ENCODE assay signal across 17 cellular contexts in genomic region chr2:203551653-203552250, GRCh38. TPM values are rescaled to one million over a fixed set of nuclear protein-coding genes. Genes with fewer than 3 reads are reported as not detected.
DNase-seq lines count a peak whose midpoint lies in the region; ATAC-seq, FAIRE-seq and TF ChIP-seq lines count a peak whose summit lies in the region.
"Had no signal": no experiment of that assay in that cellular context is flagged by ENCODE, and none has a peak within 500 bp of the region (broad histone marks: within the 10 kb centered on the region; RNA-seq: fewer than 3 reads in every experiment).

No MANE protein-coding gene starts in this region.

- WGBS in thyroid gland, 2 donors: 80 to 83% methylated on average over 4 of the region's 4 CpGs

- no peak overlapping the region for H3K27ac Mint-ChIP-seq in astrocyte (ENCODE audit: unreplicated experiment)
- no peak overlapping the region for H3K27ac Mint-ChIP-seq in stimulated activated naive CD8-positive, alpha-beta T cell treated with anti-CD3 and anti-CD28 coated beads, Interleukin-15, amount 100 ng/mL, for 72 hours
- H3K27ac Mint-ChIP-seq: activated CD4-positive, alpha-beta T cell treated with anti-CD3 and anti-CD28 coated beads, Interleukin-2, amount 10 ng/mL, durations not matched to agents 24 days and 14 days; naive thymus-derived CD4-positive, alpha-beta T cell; T-helper 17 cell had no signal

- no peak overlapping the region for H3K4me3 ChIP-seq in astrocyte (ENCODE audit: insufficient read depth, low read depth, low read length)
- no peak overlapping the region for H3K4me3 ChIP-seq in thyroid gland (replicated peaks in 1 of 3)
- H3K4me3 ChIP-seq: skin epidermis, suprapubic skin had no signal

- H3K4me3 Mint-ChIP-seq in astrocyte (ENCODE audit: unreplicated experiment): no peak overlapping the region
- no peak overlapping the region for H3K4me3 Mint-ChIP-seq in stimulated activated naive CD8-positive, alpha-beta T cell treated with anti-CD3 and anti-CD28 coated beads, Interleukin-15, amount 100 ng/mL, for 72 hours
- H3K4me3 Mint-ChIP-seq: activated CD4-positive, alpha-beta T cell treated with anti-CD3 and anti-CD28 coated beads, Interleukin-2, amount 10 ng/mL, durations not matched to agents 24 days and 14 days; naive thymus-derived CD4-positive, alpha-beta T cell; T-helper 17 cell had no signal

- no peak for FAIRE-seq in astrocyte (lab: Jason Lieb, UNC)

- no peak overlapping the region for H3K4me2 ChIP-seq in astrocyte (ENCODE audit: low read length)

- peak; percentile 16 for DNase-seq in SIG-M5 treated with dmso at 0.1 percent for 504 hours (lab: John Stamatoyannopoulos, UW; ENCODE audit: unreplicated experiment)
- no peak for DNase-seq in SIG-M5 (lab: John Stamatoyannopoulos, UW)
- DNase-seq in astrocyte (ENCODE audit: low read depth): peak; percentile 42
- DNase-seq in left lobe of liver (ENCODE audit: low spot score): peak; percentile 74
- peak; percentile 28 to 31 for DNase-seq in thyroid gland
- no peak for DNase-seq in stimulated activated naive CD8-positive, alpha-beta T cell treated with anti-CD3 and anti-CD28 coated beads, Interleukin-15, amount 100 ng/mL, for 72 hours
- DNase-seq in DMS 273 treated with DMSO at 0.1 percent for 48 hours (lab: John Stamatoyannopoulos, UW): no peak
- DNase-seq in OCI-M2 (lab: John Stamatoyannopoulos, UW; ENCODE audit: unreplicated experiment): no peak
- DNase-seq: activated CD4-positive, alpha-beta T cell treated with anti-CD3 and anti-CD28 coated beads, Interleukin-2, amount 10 ng/mL, durations not matched to agents 24 days and 14 days; amniotic stem cell; COR-L47; foreskin keratinocyte; naive thymus-derived CD4-positive, alpha-beta T cell; NCI-H446; T-helper 17 cell had no signal

- peaks cover 24% of the 10 kb centered on the region for H3K4me1 Mint-ChIP-seq in astrocyte (ENCODE audit: low read depth, unreplicated experiment)
- peaks cover 22% of the 10 kb centered on the region for H3K4me1 Mint-ChIP-seq in stimulated activated naive CD8-positive, alpha-beta T cell treated with anti-CD3 and anti-CD28 coated beads, Interleukin-15, amount 100 ng/mL, for 72 hours

- TF ChIP-seq CTCF in astrocyte (IDR thresholded peaks at IDR 0.05; ENCODE audit: insufficient read depth, low read depth, low read length) (no peak), thyroid gland (IDR thresholded peaks at IDR 0.05) (no peak)

- H3K27ac ChIP-seq in astrocyte (ENCODE audit: low read depth, low read length) (no peak overlapping the region), thyroid gland (no peak overlapping the region)
- H3K27ac ChIP-seq: foreskin keratinocyte, skin epidermis, suprapubic skin had no signal

- no peaks in the 10 kb centered on the region for H3K9me3 Mint-ChIP-seq in astrocyte (ENCODE audit: unreplicated experiment)
- no peaks in the 10 kb centered on the region for H3K9me3 Mint-ChIP-seq in stimulated activated naive CD8-positive, alpha-beta T cell treated with anti-CD3 and anti-CD28 coated beads, Interleukin-15, amount 100 ng/mL, for 72 hours
- H3K9me3 Mint-ChIP-seq: activated CD4-positive, alpha-beta T cell treated with anti-CD3 and anti-CD28 coated beads, Interleukin-2, amount 10 ng/mL, durations not matched to agents 24 days and 14 days; naive thymus-derived CD4-positive, alpha-beta T cell had no signal

- H3K36me3 ChIP-seq in astrocyte (ENCODE audit: insufficient read depth, low read length): no peaks in the 10 kb centered on the region
- H3K36me3 ChIP-seq in thyroid gland: no peaks in the 10 kb centered on the region
- H3K36me3 ChIP-seq: suprapubic skin had no signal

- H3K9ac ChIP-seq in astrocyte (ENCODE audit: low read length): no peak overlapping the region

- H2AFZ ChIP-seq in astrocyte (ENCODE audit: low read depth, low read length): no peak overlapping the region

- ATAC-seq in left lobe of liver: peak; percentile 92
- ATAC-seq in stimulated activated naive CD8-positive, alpha-beta T cell treated with anti-CD3 and anti-CD28 coated beads, Interleukin-15, amount 100 ng/mL, for 72 hours: no peak
- ATAC-seq: foreskin keratinocyte; naive thymus-derived CD4-positive, alpha-beta T cell; T-helper 17 cell had no signal

- no peaks in the 10 kb centered on the region for H3K27me3 Mint-ChIP-seq in astrocyte (ENCODE audit: low read depth, unreplicated experiment)
- peaks cover 8% of the 10 kb centered on the region for H3K27me3 Mint-ChIP-seq in stimulated activated naive CD8-positive, alpha-beta T cell treated with anti-CD3 and anti-CD28 coated beads, Interleukin-15, amount 100 ng/mL, for 72 hours

- no peaks in the 10 kb centered on the region for H4K20me1 ChIP-seq in astrocyte (ENCODE audit: insufficient read depth, low read length)

- no peaks in the 10 kb centered on the region for H3K79me2 ChIP-seq in astrocyte (ENCODE audit: insufficient read depth, low read length)

- TF ChIP-seq POLR2A in thyroid gland (IDR thresholded peaks at IDR 0.05): no peak

- H3K27me3 ChIP-seq in astrocyte (ENCODE audit: insufficient read depth, low read length) (no peaks in the 10 kb centered on the region), thyroid gland (no peaks in the 10 kb centered on the region)
- H3K27me3 ChIP-seq: foreskin keratinocyte, suprapubic skin had no signal

- intact Hi-C loops in thyroid gland (cut with DNase I): no loop called here

- no peaks in the 10 kb centered on the region for H3K9me3 ChIP-seq in astrocyte (ENCODE audit: insufficient read depth, low read depth, low read length)
- no peaks in the 10 kb centered on the region for H3K9me3 ChIP-seq in thyroid gland
- H3K9me3 ChIP-seq: suprapubic skin had no signal

- H3K4me1 ChIP-seq in astrocyte (ENCODE audit: insufficient read depth, low read length) (no peaks in the 10 kb centered on the region), thyroid gland (no peaks in the 10 kb centered on the region)
- H3K4me1 ChIP-seq: foreskin keratinocyte had no signal

- no peaks in the 10 kb centered on the region for H3K36me3 Mint-ChIP-seq in astrocyte (ENCODE audit: low read depth, unreplicated experiment)

RNA-seq across cellular contexts. Expression of gene RAPH1, which starts 16.7 kb away (rescaled TPM):
- total RNA-seq in astrocyte (43.4 and 50.4 TPM in 2 replicates), left lobe of liver (85.7 TPM), thyroid gland (100 to 1,000 TPM in 2 of 4 donors, 10 to 100 TPM in 2; 67.3 to 187 (median 99.4) TPM)

Comparison
In these comparisons a context has a peak if more than half of its experiments do, and no peak if none do; other contexts are left out.
1. DNase-seq: peak in SIG-M5 treated with dmso at 0.1 percent for 504 hours (single experiment), astrocyte (single experiment), left lobe of liver (single experiment) and thyroid gland (2 of 2); none in SIG-M5 (single experiment), stimulated activated naive CD8-positive, alpha-beta T cell treated with anti-CD3 and anti-CD28 coated beads, Interleukin-15, amount 100 ng/mL, for 72 hours (0 of 2), DMS 273 treated with DMSO at 0.1 percent for 48 hours (single experiment) and OCI-M2 (single experiment).